Comparison of ENCODE assay signal across 15 cellular contexts in the genomic region with DNA sequence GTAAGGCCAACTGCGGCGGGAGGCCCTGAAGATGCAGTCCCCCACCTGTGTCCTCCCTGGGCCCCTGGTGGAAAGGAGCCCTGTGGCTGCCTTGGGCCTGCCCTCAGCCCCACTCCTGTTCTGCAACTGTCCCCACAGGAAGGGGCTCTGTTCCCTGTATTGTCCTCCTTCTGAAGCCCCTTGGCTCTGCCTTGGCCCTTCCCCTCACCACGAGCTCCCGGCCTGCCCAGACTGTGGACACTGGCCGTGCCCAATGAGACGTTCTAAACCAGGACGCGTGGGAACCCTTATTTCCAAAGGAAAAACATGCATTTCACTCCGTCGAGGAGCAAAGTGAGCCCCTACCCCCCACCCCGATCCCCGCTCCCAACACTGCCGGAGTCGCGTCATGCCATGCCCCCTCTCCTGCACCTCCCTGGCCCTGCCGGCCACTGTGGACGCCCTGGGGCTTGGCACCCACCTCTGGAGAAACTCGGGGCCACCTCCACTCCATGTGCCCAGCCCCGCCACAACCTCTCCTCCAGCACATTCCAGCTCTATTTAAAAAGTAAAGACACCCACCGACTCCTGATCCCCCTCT. TPM values are rescaled to one million over a fixed set of nuclear protein-coding genes. Genes with fewer than 3 reads are reported as not detected.
DNase-seq lines count a peak whose midpoint lies in the region; ATAC-seq, FAIRE-seq and TF ChIP-seq lines count a peak whose summit lies in the region.
"Had no signal": no experiment of that assay in that cellular context is flagged by ENCODE, and none has a peak within 500 bp of the region (broad histone marks: within the 10 kb centered on the region; RNA-seq: fewer than 3 reads in every experiment).

No MANE protein-coding gene starts in this region.

- H3K4me1 ChIP-seq in breast epithelium (peaks cover 10 to 14% of the 10 kb centered on the region in 2 donors), K562 (replicated peaks in 1 of 2; ENCODE audit: control insufficient read depth in 2 of 2, insufficient read depth in 2 of 2, low read length in 2 of 2) (peaks cover 18 to 33% of the 10 kb centered on the region in 2 experiments)
- H3K4me1 ChIP-seq: HAP-1 had no signal

- TF ChIP-seq EP300 in K562 (IDR thresholded peaks at IDR 0.05; ENCODE audit: low read length): no peak

- peaks cover 61% of the 10 kb centered on the region for H3K36me3 Mint-ChIP-seq in activated CD4-positive, alpha-beta memory T cell treated with anti-CD3 and anti-CD28 coated beads, Interleukin-2, amount 10 ng/mL, durations not matched to agents 7 days and 5 days (ENCODE audit: low read depth)
- H3K36me3 Mint-ChIP-seq in activated CD4-positive, alpha-beta memory T cell treated with anti-CD3 and anti-CD28 coated beads for 36 hours: peaks cover 34% of the 10 kb centered on the region
- H3K36me3 Mint-ChIP-seq in MCF 10A (ENCODE audit: insufficient read depth, unreplicated experiment): peaks cover 48% of the 10 kb centered on the region
- H3K36me3 Mint-ChIP-seq in stimulated activated effector memory CD8-positive, alpha-beta T cell treated with anti-CD3 and anti-CD28 coated beads, Interleukin-12 subunit alpha, Interleukin-12 subunit beta, amount 100 ng/mL, for 72 hours: peaks cover 63% of the 10 kb centered on the region

- peak overlapping the region; percentile 32 for H3K27ac Mint-ChIP-seq in activated CD4-positive, alpha-beta memory T cell treated with anti-CD3 and anti-CD28 coated beads, Interleukin-2, amount 10 ng/mL, durations not matched to agents 7 days and 5 days
- no peak overlapping the region for H3K27ac Mint-ChIP-seq in activated CD4-positive, alpha-beta memory T cell treated with anti-CD3 and anti-CD28 coated beads for 36 hours
- no peak overlapping the region for H3K27ac Mint-ChIP-seq in MCF 10A (ENCODE audit: low read depth, unreplicated experiment)
- peak overlapping the region; percentile 33 for H3K27ac Mint-ChIP-seq in stimulated activated effector memory CD8-positive, alpha-beta T cell treated with anti-CD3 and anti-CD28 coated beads, Interleukin-12 subunit alpha, Interleukin-12 subunit beta, amount 100 ng/mL, for 72 hours

- H4K20me1 ChIP-seq in K562 (replicated peaks; ENCODE audit: control insufficient read depth, insufficient read depth, low read length): no peaks in the 10 kb centered on the region

- no peak for TF ChIP-seq CTCF in breast epithelium (IDR thresholded peaks at IDR 0.05)
- no peak for TF ChIP-seq CTCF in MCF 10A (IDR thresholded peaks at IDR 0.05; ENCODE audit: unreplicated experiment)
- TF ChIP-seq CTCF in K562 (IDR thresholded peaks at IDR 0.05 in 2 of 3, conservative IDR thresholded peaks at IDR 0.05 in 1 of 3; ENCODE audit: insufficient read depth in 2 of 3, low read depth in 1 of 3, low read length in 3 of 3): no peak

- 90% methylated on average over 13 of the region's 20 CpGs for WGBS in K562 (ENCODE audit: insufficient coverage, low coverage, missing lambda C conversion rate)

- TF ChIP-seq POLR2A in breast epithelium (IDR thresholded peaks at IDR 0.05): no peak
- no peak for TF ChIP-seq POLR2A in K562 (conservative IDR thresholded peaks at IDR 0.05)

- H3K27ac ChIP-seq in breast epithelium: peak overlapping the region; percentile 76 to 87
- no peak overlapping the region for H3K27ac ChIP-seq in K562 (ENCODE audit: extremely low read depth, low read depth, low read length)
- H3K27ac ChIP-seq: BLaER1 treated with 17β-estradiol and CSF1 and Interleukin-3, amounts not matched to agents 10 nM and 100 nM had no signal

- H3K36me3 ChIP-seq in breast epithelium (peaks cover 6% of the 10 kb centered on the region), K562 (ENCODE audit: control insufficient read depth, insufficient read depth, low read length) (peaks cover 52% of the 10 kb centered on the region; the same call in 2 of the 3 replicates)

- H3K9me3 ChIP-seq in breast epithelium (no peaks in the 10 kb centered on the region), K562 (replicated peaks; ENCODE audit: control insufficient read depth, insufficient read depth, low read depth, low read length) (no peaks in the 10 kb centered on the region)
- H3K9me3 ChIP-seq: BLaER1 treated with 17β-estradiol and CSF1 and Interleukin-3, amounts not matched to agents 10 nM and 100 nM; HAP-1 had no signal

- in situ Hi-C loops in K562 (cut with MboI): no loop called here

- FAIRE-seq in K562 (lab: Jason Lieb, UNC): no peak
- FAIRE-seq: H1, HTR-8/SVneo had no signal

- no peak overlapping the region for H2AFZ ChIP-seq in K562 (ENCODE audit: low read depth, low read length)

- H3K79me2 ChIP-seq in K562 (ENCODE audit: control insufficient read depth, insufficient read depth, low read length): no peaks in the 10 kb centered on the region

- no peak overlapping the region for H3K4me2 ChIP-seq in K562 (ENCODE audit: insufficient read depth, low read length)
- H3K4me2 ChIP-seq: BLaER1 treated with 17β-estradiol and CSF1 and Interleukin-3, amounts not matched to agents 10 nM and 100 nM had no signal

- BruUV-seq in MCF 10A (replicated peaks; lab: Mats Ljungman, UMichigan) (no TSS peak), K562 (replicated peaks; lab: Mats Ljungman, UMichigan) (no TSS peak)

- H3K27me3 Mint-ChIP-seq in activated CD4-positive, alpha-beta memory T cell treated with anti-CD3 and anti-CD28 coated beads, Interleukin-2, amount 10 ng/mL, durations not matched to agents 7 days and 5 days: no peaks in the 10 kb centered on the region
- H3K27me3 Mint-ChIP-seq in activated CD4-positive, alpha-beta memory T cell treated with anti-CD3 and anti-CD28 coated beads for 36 hours: no peaks in the 10 kb centered on the region
- no peaks in the 10 kb centered on the region for H3K27me3 Mint-ChIP-seq in MCF 10A (ENCODE audit: insufficient read depth, unreplicated experiment)
- H3K27me3 Mint-ChIP-seq: CD4-positive, CD25-positive, alpha-beta regulatory T cell had no signal

- no peak for DNase-seq in activated CD4-positive, alpha-beta memory T cell treated with anti-CD3 and anti-CD28 coated beads, Interleukin-2, amount 10 ng/mL, durations not matched to agents 7 days and 5 days
- DNase-seq in activated CD4-positive, alpha-beta memory T cell treated with anti-CD3 and anti-CD28 coated beads for 36 hours: no peak
- no peak for DNase-seq in breast epithelium (ENCODE audit: low spot score in 2 of 2)
- no peak for DNase-seq in MCF 10A (ENCODE audit: unreplicated experiment)
- no peak for DNase-seq in K562 (ENCODE audit: extremely low read depth in 1 of 4, low spot score in 3 of 4)
- DNase-seq in stimulated activated effector memory CD8-positive, alpha-beta T cell treated with anti-CD3 and anti-CD28 coated beads, Interleukin-12 subunit alpha, Interleukin-12 subunit beta, amount 100 ng/mL, for 72 hours (ENCODE audit: low spot score in 2 of 2): no peak
- no peak for DNase-seq in SKM-1 treated with dmso at 0.1 percent for 144 hours (lab: John Stamatoyannopoulos, UW; ENCODE audit: unreplicated experiment)
- DNase-seq: 8988T; CD4-positive, CD25-positive, alpha-beta regulatory T cell; DMS 273 treated with DMSO at 0.1 percent for 48 hours had no signal

- no peak for TF ChIP-seq RAD21 in K562 (CRISPR knock-in tag; conservative IDR thresholded peaks at IDR 0.05 in 1 of 2, IDR thresholded peaks at IDR 0.05 in 1 of 2)

- peak overlapping the region in 1 of 2 experiments; percentile 67; a peak in 1 of 4 replicates for H3K9ac ChIP-seq in K562 (ENCODE audit: insufficient read depth in 1 of 2, low read depth in 2 of 2, low read length in 2 of 2)
- H3K9ac ChIP-seq: BLaER1 treated with 17β-estradiol and CSF1 and Interleukin-3, amounts not matched to agents 10 nM and 100 nM had no signal

- H3K27me3 ChIP-seq in breast epithelium (no peaks in the 10 kb centered on the region), K562 (ENCODE audit: control insufficient read depth in 2 of 2, insufficient read depth in 2 of 2, low read length in 2 of 2) (no peaks in the 10 kb centered on the region)
- H3K27me3 ChIP-seq: BLaER1 treated with 17β-estradiol and CSF1 and Interleukin-3, amounts not matched to agents 10 nM and 100 nM had no signal

- CTCF ChIA-PET in activated CD4-positive, alpha-beta memory T cell treated with anti-CD3 and anti-CD28 coated beads, Interleukin-2, amount 10 ng/mL, durations not matched to agents 7 days and 5 days (lab: Charles Lee): interaction anchor here (5.0 kb wide), 1 partner anchor 20 kb away, joined by 30 read pairs; no protein-coding TSS in a partner anchor
- CTCF ChIA-PET in activated CD4-positive, alpha-beta memory T cell treated with anti-CD3 and anti-CD28 coated beads for 36 hours (lab: Charles Lee): interaction anchor here (1.2 kb wide), 1 partner anchor 21 kb away, joined by 4 read pairs; no protein-coding TSS in a partner anchor
- CTCF ChIA-PET in MCF 10A (lab: Yijun Ruan, JAX) (no interaction called here), K562 (lab: Yijun Ruan, JAX; ENCODE audit: low intra/inter-chr PET ratio) (no interaction called here)

- intact Hi-C loops in activated CD4-positive, alpha-beta memory T cell treated with anti-CD3 and anti-CD28 coated beads for 36 hours (cut with micrococcal nuclease): no loop called here
- intact Hi-C loops in breast epithelium (cut with DNase I; ENCODE audit: low total_unique reads): no loop called here
- intact Hi-C loops in MCF 10A (cut with micrococcal nuclease): no loop called here
- intact Hi-C loops in K562 (cut with micrococcal nuclease): no loop called here

- ATAC-seq in K562: no peak
- no peak for ATAC-seq in stimulated activated effector memory CD8-positive, alpha-beta T cell treated with anti-CD3 and anti-CD28 coated beads, Interleukin-12 subunit alpha, Interleukin-12 subunit beta, amount 100 ng/mL, for 72 hours

- peaks cover 7% of the 10 kb centered on the region for H3K4me1 Mint-ChIP-seq in activated CD4-positive, alpha-beta memory T cell treated with anti-CD3 and anti-CD28 coated beads, Interleukin-2, amount 10 ng/mL, durations not matched to agents 7 days and 5 days
- H3K4me1 Mint-ChIP-seq in activated CD4-positive, alpha-beta memory T cell treated with anti-CD3 and anti-CD28 coated beads for 36 hours (ENCODE audit: low read depth): peaks cover 4% of the 10 kb centered on the region
- peaks cover 6% of the 10 kb centered on the region for H3K4me1 Mint-ChIP-seq in MCF 10A (ENCODE audit: insufficient read depth, unreplicated experiment)
- H3K4me1 Mint-ChIP-seq in stimulated activated effector memory CD8-positive, alpha-beta T cell treated with anti-CD3 and anti-CD28 coated beads, Interleukin-12 subunit alpha, Interleukin-12 subunit beta, amount 100 ng/mL, for 72 hours: peaks cover 8% of the 10 kb centered on the region

- peaks cover 2% of the 10 kb centered on the region for H3K9me1 ChIP-seq in K562 (ENCODE audit: control insufficient read depth, insufficient read depth, low read length)

- H3K4me3 ChIP-seq in breast epithelium (no peak overlapping the region), K562 (no peak overlapping the region)
- H3K4me3 ChIP-seq: BLaER1 treated with 17β-estradiol and CSF1 and Interleukin-3, amounts not matched to agents 10 nM and 100 nM; HAP-1 had no signal

- no peak overlapping the region for H3K4me3 Mint-ChIP-seq in activated CD4-positive, alpha-beta memory T cell treated with anti-CD3 and anti-CD28 coated beads, Interleukin-2, amount 10 ng/mL, durations not matched to agents 7 days and 5 days
- H3K4me3 Mint-ChIP-seq in activated CD4-positive, alpha-beta memory T cell treated with anti-CD3 and anti-CD28 coated beads for 36 hours: no peak overlapping the region
- H3K4me3 Mint-ChIP-seq in MCF 10A (ENCODE audit: unreplicated experiment): no peak overlapping the region
- H3K4me3 Mint-ChIP-seq in stimulated activated effector memory CD8-positive, alpha-beta T cell treated with anti-CD3 and anti-CD28 coated beads, Interleukin-12 subunit alpha, Interleukin-12 subunit beta, amount 100 ng/mL, for 72 hours: no peak overlapping the region
- H3K4me3 Mint-ChIP-seq: CD4-positive, CD25-positive, alpha-beta regulatory T cell had no signal

- H3K9me3 Mint-ChIP-seq in activated CD4-positive, alpha-beta memory T cell treated with anti-CD3 and anti-CD28 coated beads, Interleukin-2, amount 10 ng/mL, durations not matched to agents 7 days and 5 days: no peaks in the 10 kb centered on the region
- no peaks in the 10 kb centered on the region for H3K9me3 Mint-ChIP-seq in activated CD4-positive, alpha-beta memory T cell treated with anti-CD3 and anti-CD28 coated beads for 36 hours
- no peaks in the 10 kb centered on the region for H3K9me3 Mint-ChIP-seq in MCF 10A (ENCODE audit: unreplicated experiment)
- H3K9me3 Mint-ChIP-seq in stimulated activated effector memory CD8-positive, alpha-beta T cell treated with anti-CD3 and anti-CD28 coated beads, Interleukin-12 subunit alpha, Interleukin-12 subunit beta, amount 100 ng/mL, for 72 hours: no peaks in the 10 kb centered on the region
- H3K9me3 Mint-ChIP-seq: CD4-positive, CD25-positive, alpha-beta regulatory T cell had no signal

- POLR2A ChIA-PET in activated CD4-positive, alpha-beta memory T cell treated with anti-CD3 and anti-CD28 coated beads, Interleukin-2, amount 10 ng/mL, durations not matched to agents 7 days and 5 days (lab: Charles Lee): no interaction called here
- POLR2A ChIA-PET in activated CD4-positive, alpha-beta memory T cell treated with anti-CD3 and anti-CD28 coated beads for 36 hours (lab: Charles Lee): no interaction called here
- POLR2A ChIA-PET in MCF 10A (lab: Yijun Ruan, JAX) (interaction anchor here (1.1 kb wide), 1 partner anchor 32 kb away, joined by 3 read pairs; the partner anchor contains the start of gene SP2), K562 (lab: Yijun Ruan, JAX) (interaction anchor here (3.3 kb wide), 1 partner anchor 10 kb away, joined by 18 read pairs; no protein-coding TSS in a partner anchor)

RNA-seq across cellular contexts. Expression of gene PNPO, which starts 13.5 kb away (rescaled TPM):
- total RNA-seq in activated CD4-positive, alpha-beta memory T cell treated with anti-CD3 and anti-CD28 coated beads, Interleukin-2, amount 10 ng/mL, durations not matched to agents 7 days and 5 days: 10 to 100 TPM; 24.6 to 25.1 TPM
- 10 to 100 TPM; 32.5 to 34.4 TPM for total RNA-seq in activated CD4-positive, alpha-beta memory T cell treated with anti-CD3 and anti-CD28 coated beads for 36 hours
- total RNA-seq in breast epithelium (10 to 100 TPM; 28.3 to 61.2 (median 34.7) TPM), MCF 10A (2022) (56.8 and 58.4 TPM in 2 replicates), K562 (2014; rRNA removed) (25.5 and 30.9 TPM in 2 replicates), K562 (2014; rRNA removed; fragmentation: Illumina TruSeq; extraction: Trizol) (27.4 and 27.7 TPM in 2 replicates), K562 (2015; rRNA removed; fragmentation: Illumina TruSeq; extraction: Trizol) (24.8 and 28.2 TPM in 2 replicates), K562 (2021) (39.0 and 41.5 TPM in 2 replicates)
- total RNA-seq in K562 (2011; cell fraction: chromatin; rRNA removed; ENCODE audit: low replicate concordance): 19.2 and 41.8 TPM in 2 replicates
- total RNA-seq in K562 (2011; cell fraction: nucleolus; rRNA removed): 21.8 and 24.3 TPM in 2 replicates
- 31.2 and 41.6 TPM in 2 replicates for total RNA-seq in K562 (2011; cell fraction: nucleoplasm; rRNA removed)
- polyA plus RNA-seq in K562 (2011; rRNA removed) (29.2 and 35.5 TPM in 2 replicates), K562 (2014; fragmentation: Illumina TruSeq; extraction: Trizol) (29.6 and 35.5 TPM in 2 replicates), K562 (2014; fragmentation: Nextera tagmentation; extraction: Ambion mirVana) (10 to 100 TPM; 16.6 to 23.1 TPM), K562 (2014; rRNA removed) (23.4 and 24.9 TPM in 2 replicates)
- polyA plus RNA-seq in K562 (2011; cell fraction: cytosol; rRNA removed): 33.9 and 37.5 TPM in 2 replicates
- polyA plus RNA-seq in K562 (2011; cell fraction: nucleus; rRNA removed): 16.9 and 17.6 TPM in 2 replicates
- 10.9 and 17.5 TPM in 2 replicates for polyA plus RNA-seq in K562 (2012)
- 35.4 and 48.7 TPM in 2 replicates for polyA minus RNA-seq in K562 (2011; rRNA and poly(A)+ RNA removed)
- 21.9 and 29.9 TPM in 2 replicates for polyA minus RNA-seq in K562 (2011; cell fraction: cytosol; rRNA and poly(A)+ RNA removed)
- polyA minus RNA-seq in K562 (2011; cell fraction: nucleus; rRNA and poly(A)+ RNA removed): 11.6 and 16.1 TPM in 2 replicates

RNA-seq across cellular contexts. Expression of gene PRR15L, which starts 29.8 kb away (rescaled TPM):
- total RNA-seq in activated CD4-positive, alpha-beta memory T cell treated with anti-CD3 and anti-CD28 coated beads, Interleukin-2, amount 10 ng/mL, durations not matched to agents 7 days and 5 days: not detected
- total RNA-seq in activated CD4-positive, alpha-beta memory T cell treated with anti-CD3 and anti-CD28 coated beads for 36 hours: not detected
- total RNA-seq in breast epithelium (100 to 1,000 TPM in 1 of 3 donors, 10 to 100 TPM in 1, not detected in 1; 38.7 to 105 TPM), MCF 10A (2022) (not detected in 2 replicates), K562 (2014; rRNA removed) (not detected in 2 replicates), K562 (2014; rRNA removed; fragmentation: Illumina TruSeq; extraction: Trizol) (not detected in 2 replicates), K562 (2015; rRNA removed; fragmentation: Illumina TruSeq; extraction: Trizol) (not detected in 2 replicates), K562 (2021) (0.16 TPM in 1 of 2 replicates, not detected in the other)
- not detected in 2 replicates for total RNA-seq in K562 (2011; cell fraction: chromatin; rRNA removed; ENCODE audit: low replicate concordance)
- total RNA-seq in K562 (2011; cell fraction: nucleolus; rRNA removed): not detected in 2 replicates
- total RNA-seq in K562 (2011; cell fraction: nucleoplasm; rRNA removed): not detected in 2 replicates
- polyA plus RNA-seq in K562 (2011; rRNA removed) (not detected in 2 replicates), K562 (2014; fragmentation: Illumina TruSeq; extraction: Trizol) (not detected in 2 replicates), K562 (2014; fragmentation: Nextera tagmentation; extraction: Ambion mirVana) (under 1 TPM in 1 of 2 experiments, not detected in 1; 0.03 TPM), K562 (2014; rRNA removed) (not detected in 2 replicates)
- polyA plus RNA-seq in K562 (2011; cell fraction: cytosol; rRNA removed): not detected in 2 replicates
- not detected in 2 replicates for polyA plus RNA-seq in K562 (2011; cell fraction: nucleus; rRNA removed)
- polyA plus RNA-seq in K562 (2012): 0.16 and 0.17 TPM in 2 replicates
- not detected in 2 replicates for polyA minus RNA-seq in K562 (2011; rRNA and poly(A)+ RNA removed)
- polyA minus RNA-seq in K562 (2011; cell fraction: cytosol; rRNA and poly(A)+ RNA removed): not detected in 2 replicates
- polyA minus RNA-seq in K562 (2011; cell fraction: nucleus; rRNA and poly(A)+ RNA removed): not detected in 2 replicates
- total RNA-seq: CD4-positive, CD25-positive, alpha-beta regulatory T cell; Daoy had no signal

RNA-seq across cellular contexts. Expression of gene SP2, which starts 31.9 kb away (rescaled TPM):
- total RNA-seq in activated CD4-positive, alpha-beta memory T cell treated with anti-CD3 and anti-CD28 coated beads, Interleukin-2, amount 10 ng/mL, durations not matched to agents 7 days and 5 days: 10 to 100 TPM; 24.6 to 25.6 TPM
- 10 to 100 TPM; 15.1 to 17.2 TPM for total RNA-seq in activated CD4-positive, alpha-beta memory T cell treated with anti-CD3 and anti-CD28 coated beads for 36 hours
- total RNA-seq in breast epithelium (1 to 10 TPM; 4.6 to 9.8 (median 5.6) TPM), MCF 10A (2022) (11.9 and 15.1 TPM in 2 replicates), K562 (2014; rRNA removed) (2.1 and 2.8 TPM in 2 replicates), K562 (2014; rRNA removed; fragmentation: Illumina TruSeq; extraction: Trizol) (1.5 and 2.3 TPM in 2 replicates), K562 (2015; rRNA removed; fragmentation: Illumina TruSeq; extraction: Trizol) (1.4 and 1.5 TPM in 2 replicates), K562 (2021) (15.9 and 17.4 TPM in 2 replicates)
- total RNA-seq in K562 (2011; cell fraction: chromatin; rRNA removed; ENCODE audit: low replicate concordance): 7.1 and 12.2 TPM in 2 replicates
- total RNA-seq in K562 (2011; cell fraction: nucleolus; rRNA removed): 3.4 and 3.7 TPM in 2 replicates
- total RNA-seq in K562 (2011; cell fraction: nucleoplasm; rRNA removed): 4.2 and 9.5 TPM in 2 replicates
- polyA plus RNA-seq in K562 (2011; rRNA removed) (2.3 and 5.0 TPM in 2 replicates), K562 (2014; fragmentation: Illumina TruSeq; extraction: Trizol) (19.1 and 22.3 TPM in 2 replicates), K562 (2014; fragmentation: Nextera tagmentation; extraction: Ambion mirVana) (under 1 TPM; 0.77 to 0.88 TPM), K562 (2014; rRNA removed) (6.1 and 6.5 TPM in 2 replicates)
- polyA plus RNA-seq in K562 (2011; cell fraction: cytosol; rRNA removed): 2.4 and 4.0 TPM in 2 replicates
- polyA plus RNA-seq in K562 (2011; cell fraction: nucleus; rRNA removed): 7.3 and 11.1 TPM in 2 replicates
- 21.1 and 27.4 TPM in 2 replicates for polyA plus RNA-seq in K562 (2012)
- 1.8 and 2.7 TPM in 2 replicates for polyA minus RNA-seq in K562 (2011; rRNA and poly(A)+ RNA removed)
- 5.8 and 6.6 TPM in 2 replicates for polyA minus RNA-seq in K562 (2011; cell fraction: cytosol; rRNA and poly(A)+ RNA removed)
- 1.2 and 1.3 TPM in 2 replicates for polyA minus RNA-seq in K562 (2011; cell fraction: nucleus; rRNA and poly(A)+ RNA removed)

RNA-seq across cellular contexts. Expression of gene CDK5RAP3, which starts 43.0 kb away (rescaled TPM):
- total RNA-seq in activated CD4-positive, alpha-beta memory T cell treated with anti-CD3 and anti-CD28 coated beads, Interleukin-2, amount 10 ng/mL, durations not matched to agents 7 days and 5 days: 100 to 1,000 TPM; 194 to 205 TPM
- 100 to 1,000 TPM; 170 to 183 TPM for total RNA-seq in activated CD4-positive, alpha-beta memory T cell treated with anti-CD3 and anti-CD28 coated beads for 36 hours
- total RNA-seq in breast epithelium: 100 to 1,000 TPM; 121 to 198 (median 183) TPM
- total RNA-seq in MCF 10A (2022): 132 and 149 TPM in 2 replicates
- 452 and 764 TPM in 2 replicates for total RNA-seq in K562 (2011; cell fraction: chromatin; rRNA removed; ENCODE audit: low replicate concordance)
- 478 and 540 TPM in 2 replicates for total RNA-seq in K562 (2011; cell fraction: nucleolus; rRNA removed)
- 403 and 415 TPM in 2 replicates for total RNA-seq in K562 (2011; cell fraction: nucleoplasm; rRNA removed)
- total RNA-seq in K562 (2014; rRNA removed): 85.0 and 91.5 TPM in 2 replicates
- total RNA-seq in K562 (2014; rRNA removed; fragmentation: Illumina TruSeq; extraction: Trizol): 70.8 and 71.7 TPM in 2 replicates
- total RNA-seq in K562 (2015; rRNA removed; fragmentation: Illumina TruSeq; extraction: Trizol): 67.0 and 73.7 TPM in 2 replicates
- 113 and 131 TPM in 2 replicates for total RNA-seq in K562 (2021)
- polyA plus RNA-seq in K562 (2011; rRNA removed): 132 and 208 TPM in 2 replicates
- polyA plus RNA-seq in K562 (2011; cell fraction: cytosol; rRNA removed): 78.0 and 96.3 TPM in 2 replicates
- 1,392 and 1,556 TPM in 2 replicates for polyA plus RNA-seq in K562 (2011; cell fraction: nucleus; rRNA removed)
- polyA plus RNA-seq in K562 (2012): 134 and 270 TPM in 2 replicates
- polyA plus RNA-seq in K562 (2014; fragmentation: Illumina TruSeq; extraction: Trizol): 96.7 and 100 TPM in 2 replicates
- 10 to 100 TPM; 44.2 to 73.0 TPM for polyA plus RNA-seq in K562 (2014; fragmentation: Nextera tagmentation; extraction: Ambion mirVana)
- polyA plus RNA-seq in K562 (2014; rRNA removed): 152 and 202 TPM in 2 replicates
- 81.6 and 111 TPM in 2 replicates for polyA minus RNA-seq in K562 (2011; rRNA and poly(A)+ RNA removed)
- 35.1 and 37.0 TPM in 2 replicates for polyA minus RNA-seq in K562 (2011; cell fraction: cytosol; rRNA and poly(A)+ RNA removed)
- 206 and 291 TPM in 2 replicates for polyA minus RNA-seq in K562 (2011; cell fraction: nucleus; rRNA and poly(A)+ RNA removed)

Comparison
In these comparisons a context has a peak if more than half of its experiments do, and no peak if none do; other contexts are left out.
1. H3K27ac Mint-ChIP-seq: peak in activated CD4-positive, alpha-beta memory T cell treated with anti-CD3 and anti-CD28 coated beads, Interleukin-2, amount 10 ng/mL, durations not matched to agents 7 days and 5 days (single experiment) and stimulated activated effector memory CD8-positive, alpha-beta T cell treated with anti-CD3 and anti-CD28 coated beads, Interleukin-12 subunit alpha, Interleukin-12 subunit beta, amount 100 ng/mL, for 72 hours (single experiment); none in activated CD4-positive, alpha-beta memory T cell treated with anti-CD3 and anti-CD28 coated beads for 36 hours (single experiment) and MCF 10A (single experiment).
2. CTCF ChIA-PET loops: an anchor here in activated CD4-positive, alpha-beta memory T cell treated with anti-CD3 and anti-CD28 coated beads, Interleukin-2, amount 10 ng/mL, durations not matched to agents 7 days and 5 days (5.0 kb wide) and activated CD4-positive, alpha-beta memory T cell treated with anti-CD3 and anti-CD28 coated beads for 36 hours (1.2 kb wide); none called in MCF 10A and K562.
3. POLR2A ChIA-PET loops: an anchor here in MCF 10A (1.1 kb wide) and K562 (3.3 kb wide); none called in activated CD4-positive, alpha-beta memory T cell treated with anti-CD3 and anti-CD28 coated beads, Interleukin-2, amount 10 ng/mL, durations not matched to agents 7 days and 5 days and activated CD4-positive, alpha-beta memory T cell treated with anti-CD3 and anti-CD28 coated beads for 36 hours.